ENCODE assay signal across 1 cellular context in the genomic region with DNA sequence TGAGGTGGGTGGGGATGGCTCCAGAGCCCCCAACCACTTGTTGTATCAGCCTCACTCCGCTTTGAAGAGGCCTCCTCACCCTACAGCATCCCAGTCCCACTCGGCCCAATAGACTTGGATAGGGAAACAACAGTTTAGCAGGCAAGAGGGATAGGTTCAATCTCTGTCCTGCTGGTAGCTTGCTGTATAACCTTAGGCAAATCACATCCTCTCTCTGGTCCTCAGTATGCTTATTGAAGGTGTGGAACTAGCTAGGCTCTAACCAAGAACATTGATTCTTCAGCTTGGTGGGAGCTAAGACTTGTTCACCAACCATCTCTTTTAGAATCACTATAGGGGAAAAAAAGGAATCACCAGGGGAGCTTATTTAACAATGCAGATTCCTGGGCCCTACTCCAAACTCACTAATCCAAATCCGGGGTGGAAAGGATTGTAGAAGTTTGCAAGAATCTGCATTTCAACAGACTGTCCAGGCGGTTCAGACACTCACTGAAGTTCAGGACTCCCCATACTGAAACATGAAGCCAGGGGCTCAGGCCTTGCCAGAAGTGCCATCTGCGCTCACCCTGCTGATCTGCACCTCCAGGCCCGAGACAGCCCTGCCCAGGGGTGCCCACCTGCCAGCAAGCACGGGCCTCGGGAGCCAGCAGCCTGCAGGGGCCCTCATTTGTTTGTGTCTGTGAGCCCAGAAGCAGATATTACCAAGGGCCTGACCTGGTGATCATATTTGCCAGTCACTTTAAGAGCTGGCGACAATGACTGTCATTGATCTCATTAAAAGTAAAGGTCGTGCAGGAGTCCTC.
TF ChIP-seq lines count a peak whose summit lies in the region.

No MANE protein-coding gene starts in this region.

TF ChIP-seq in GM23338, 12 proteins besides CTCF, POLR2A, EP300 and RAD21 (continued from another document):
- TF ChIP-seq, protein P1, sequence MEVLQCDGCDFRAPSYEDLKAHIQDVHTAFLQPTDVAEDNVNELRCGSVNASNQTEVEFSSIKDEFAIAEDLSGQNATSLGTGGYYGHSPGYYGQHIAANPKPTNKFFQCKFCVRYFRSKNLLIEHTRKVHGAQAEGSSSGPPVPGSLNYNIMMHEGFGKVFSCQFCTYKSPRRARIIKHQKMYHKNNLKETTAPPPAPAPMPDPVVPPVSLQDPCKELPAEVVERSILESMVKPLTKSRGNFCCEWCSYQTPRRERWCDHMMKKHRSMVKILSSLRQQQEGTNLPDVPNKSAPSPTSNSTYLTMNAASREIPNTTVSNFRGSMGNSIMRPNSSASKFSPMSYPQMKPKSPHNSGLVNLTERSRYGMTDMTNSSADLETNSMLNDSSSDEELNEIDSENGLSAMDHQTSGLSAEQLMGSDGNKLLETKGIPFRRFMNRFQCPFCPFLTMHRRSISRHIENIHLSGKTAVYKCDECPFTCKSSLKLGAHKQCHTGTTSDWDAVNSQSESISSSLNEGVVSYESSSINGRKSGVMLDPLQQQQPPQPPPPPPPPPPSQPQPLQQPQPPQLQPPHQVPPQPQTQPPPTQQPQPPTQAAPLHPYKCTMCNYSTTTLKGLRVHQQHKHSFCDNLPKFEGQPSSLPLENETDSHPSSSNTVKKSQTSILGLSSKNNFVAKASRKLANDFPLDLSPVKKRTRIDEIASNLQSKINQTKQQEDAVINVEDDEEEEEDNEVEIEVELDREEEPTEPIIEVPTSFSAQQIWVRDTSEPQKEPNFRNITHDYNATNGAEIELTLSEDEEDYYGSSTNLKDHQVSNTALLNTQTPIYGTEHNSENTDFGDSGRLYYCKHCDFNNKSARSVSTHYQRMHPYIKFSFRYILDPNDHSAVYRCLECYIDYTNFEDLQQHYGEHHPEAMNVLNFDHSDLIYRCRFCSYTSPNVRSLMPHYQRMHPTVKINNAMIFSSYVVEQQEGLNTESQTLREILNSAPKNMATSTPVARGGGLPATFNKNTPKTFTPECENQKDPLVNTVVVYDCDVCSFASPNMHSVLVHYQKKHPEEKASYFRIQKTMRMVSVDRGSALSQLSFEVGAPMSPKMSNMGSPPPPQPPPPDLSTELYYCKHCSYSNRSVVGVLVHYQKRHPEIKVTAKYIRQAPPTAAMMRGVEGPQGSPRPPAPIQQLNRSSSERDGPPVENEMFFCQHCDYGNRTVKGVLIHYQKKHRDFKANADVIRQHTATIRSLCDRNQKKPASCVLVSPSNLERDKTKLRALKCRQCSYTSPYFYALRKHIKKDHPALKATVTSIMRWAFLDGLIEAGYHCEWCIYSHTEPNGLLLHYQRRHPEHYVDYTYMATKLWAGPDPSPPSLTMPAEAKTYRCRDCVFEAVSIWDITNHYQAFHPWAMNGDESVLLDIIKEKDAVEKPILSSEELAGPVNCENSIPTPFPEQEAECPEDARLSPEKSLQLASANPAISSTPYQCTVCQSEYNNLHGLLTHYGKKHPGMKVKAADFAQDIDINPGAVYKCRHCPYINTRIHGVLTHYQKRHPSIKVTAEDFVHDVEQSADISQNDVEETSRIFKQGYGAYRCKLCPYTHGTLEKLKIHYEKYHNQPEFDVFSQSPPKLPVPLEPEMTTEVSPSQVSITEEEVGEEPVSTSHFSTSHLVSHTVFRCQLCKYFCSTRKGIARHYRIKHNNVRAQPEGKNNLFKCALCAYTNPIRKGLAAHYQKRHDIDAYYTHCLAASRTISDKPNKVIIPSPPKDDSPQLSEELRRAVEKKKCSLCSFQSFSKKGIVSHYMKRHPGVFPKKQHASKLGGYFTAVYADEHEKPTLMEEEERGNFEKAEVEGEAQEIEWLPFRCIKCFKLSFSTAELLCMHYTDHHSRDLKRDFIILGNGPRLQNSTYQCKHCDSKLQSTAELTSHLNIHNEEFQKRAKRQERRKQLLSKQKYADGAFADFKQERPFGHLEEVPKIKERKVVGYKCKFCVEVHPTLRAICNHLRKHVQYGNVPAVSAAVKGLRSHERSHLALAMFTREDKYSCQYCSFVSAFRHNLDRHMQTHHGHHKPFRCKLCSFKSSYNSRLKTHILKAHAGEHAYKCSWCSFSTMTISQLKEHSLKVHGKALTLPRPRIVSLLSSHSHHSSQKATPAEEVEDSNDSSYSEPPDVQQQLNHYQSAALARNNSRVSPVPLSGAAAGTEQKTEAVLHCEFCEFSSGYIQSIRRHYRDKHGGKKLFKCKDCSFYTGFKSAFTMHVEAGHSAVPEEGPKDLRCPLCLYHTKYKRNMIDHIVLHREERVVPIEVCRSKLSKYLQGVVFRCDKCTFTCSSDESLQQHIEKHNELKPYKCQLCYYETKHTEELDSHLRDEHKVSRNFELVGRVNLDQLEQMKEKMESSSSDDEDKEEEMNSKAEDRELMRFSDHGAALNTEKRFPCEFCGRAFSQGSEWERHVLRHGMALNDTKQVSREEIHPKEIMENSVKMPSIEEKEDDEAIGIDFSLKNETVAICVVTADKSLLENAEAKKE (CRISPR knock-in tag; IDR thresholded peaks at IDR 0.05), result peak; percentile 51; the same call in 1 of the 2 replicates
